Comparison of ENCODE assay signal across 14 cellular contexts in genomic region chr7:87414400-87415188, GRCh38.
A peak's percentile ranks its signal among the peaks of the same experiment; 100 is the strongest.
DNase-seq lines count a peak whose midpoint lies in the region; ATAC-seq, FAIRE-seq and TF ChIP-seq lines count a peak whose summit lies in the region.
"Had no signal": no experiment of that assay in that cellular context is flagged by ENCODE, and none has a peak within 500 bp of the region (broad histone marks: within the 10 kb centered on the region; RNA-seq: fewer than 3 reads in every experiment).

No MANE protein-coding gene starts in this region.

- H2BK15ac ChIP-seq in mesendoderm (replicated peaks; ENCODE audit: low read depth): no peak overlapping the region

- no peak overlapping the region for H3K18ac ChIP-seq in mesendoderm (ENCODE audit: low read length)

- H3K56ac ChIP-seq in mesendoderm (ENCODE audit: low read length): peak overlapping the region; percentile 17

- CTCF ChIA-PET in A549 (lab: Yijun Ruan, JAX): interaction anchor here (0.6 to 9.2 kb wide), 9 partner anchors 13 to 267 kb away, joined by 3 to 195 read pairs (median 3); partner anchors contain the start of gene DMTF1

- H3K9me3 ChIP-seq in A549: no peaks in the 10 kb centered on the region
- no peaks in the 10 kb centered on the region for H3K9me3 ChIP-seq in spleen

- POLR2A ChIA-PET in A549 (lab: Yijun Ruan, JAX): interaction anchor here (1.0 kb wide), 1 partner anchor 98 kb away, joined by 4 read pairs; no protein-coding TSS in a partner anchor

- H3K27me3 ChIP-seq in mesendoderm (ENCODE audit: insufficient read depth, low read length, poor library complexity): no peaks in the 10 kb centered on the region
- no peaks in the 10 kb centered on the region for H3K27me3 ChIP-seq in spleen (replicated peaks in 1 of 7)

- 17% methylated on average over 3 of the region's 3 CpGs for WGBS in A549 (ENCODE audit: missing lambda C conversion rate)
- no CpG with 5 or more reads among the region's 3 CpGs for WGBS in mesendoderm (ENCODE audit: extremely low coverage, insufficient coverage, low lambda C conversion rate)
- WGBS in spleen, 5 donors: 79 to 95% (median 87%) methylated on average over 3 of the region's 3 CpGs

- no peak overlapping the region for H2BK5ac ChIP-seq in mesendoderm (ENCODE audit: low read length)

- intact Hi-C loops in spleen (cut with DNase I; ENCODE audit: low total_unique reads): no loop called here

- no peak overlapping the region for H2AK5ac ChIP-seq in mesendoderm (ENCODE audit: low read length)

- H3K4me1 ChIP-seq in A549 (peaks cover 20% of the 10 kb centered on the region; the same call in 2 of the 3 replicates), mesendoderm (ENCODE audit: control insufficient read depth, low read depth, low read length) (peaks cover 2% of the 10 kb centered on the region), spleen (peaks cover 0 to 6% (median 0%) of the 10 kb centered on the region in 6 donors)

- no peak for TF ChIP-seq RAD21 in A549 (conservative IDR thresholded peaks at IDR 0.05 in 1 of 2, IDR thresholded peaks at IDR 0.05 in 1 of 2)

- H3K79me2 ChIP-seq in mesendoderm (ENCODE audit: control insufficient read depth, insufficient read depth, low read length): no peaks in the 10 kb centered on the region

- H3K79me1 ChIP-seq in mesendoderm (ENCODE audit: low read length): no peaks in the 10 kb centered on the region

- H2BK120ac ChIP-seq in mesendoderm (ENCODE audit: low read depth, low read length): no peak overlapping the region

- peak overlapping the region; percentile 52 for H3K4ac ChIP-seq in mesendoderm (ENCODE audit: low read depth, low read length)

- H4K5ac ChIP-seq in mesendoderm (ENCODE audit: low read length): no peak overlapping the region

- DNase-seq in A549 (ENCODE audit: low read depth in 1 of 2, low spot score in 1 of 2) (peak in 1 of 2 experiments; percentile 45), HK-2 (ENCODE audit: unreplicated experiment) (peak; percentile 37), epithelial cell of prostate (ENCODE audit: low read depth, low spot score) (no peak), mesendoderm (peak; percentile 15), spleen (no peak)
- no peak for DNase-seq in activated effector memory CD4-positive, alpha-beta T cell treated with anti-CD3 and anti-CD28 coated beads, Interleukin-2, amount 50 U/mL, for 16 hours
- DNase-seq: effector memory CD8-positive, alpha-beta T cell; Kasumi-1; NCI-H2029 treated with DMSO at 0.1 percent for 48 hours; stimulated activated CD4-positive, alpha-beta T cell treated with anti-CD3 and anti-CD28 coated beads, Interleukin-15, amount 100 ng/mL, for 24 hours had no signal

- TF ChIP-seq POLR2A in A549 (IDR thresholded peaks at IDR 0.05; ENCODE audit: low read length) (no peak), spleen (IDR thresholded peaks at IDR 0.05) (no peak)

- FAIRE-seq in A549 (lab: Jason Lieb, UNC): no peak
- FAIRE-seq: GM12892 had no signal

- TF ChIP-seq CTCF in A549 (IDR thresholded peaks at IDR 0.05) (no peak), spleen (IDR thresholded peaks at IDR 0.05 in 8 of 11, conservative IDR thresholded peaks at IDR 0.05 in 3 of 11) (no peak)

- H3K4me2 ChIP-seq in A549: peak overlapping the region; percentile 49
- no peak overlapping the region for H3K4me2 ChIP-seq in mesendoderm (ENCODE audit: low read length)

- no peak for TF ChIP-seq EP300 in A549 (IDR thresholded peaks at IDR 0.05)

- no peak overlapping the region for H4K8ac ChIP-seq in mesendoderm (ENCODE audit: low read depth, low read length)

- H3K36me3 ChIP-seq in mesendoderm (ENCODE audit: control insufficient read depth, insufficient read depth, low read length): no peaks in the 10 kb centered on the region
- no peaks in the 10 kb centered on the region for H3K36me3 ChIP-seq in spleen

- H3K27ac ChIP-seq in A549 (peak overlapping the region; percentile 45 to 51; a peak in 4 of 6 replicates), epithelial cell of prostate (peak overlapping the region; percentile 60), mesendoderm (ENCODE audit: low read depth, low read length) (no peak overlapping the region), spleen (no peak overlapping the region)

- no peak overlapping the region for H3K4me3 ChIP-seq in A549
- no peak overlapping the region for H3K4me3 ChIP-seq in mesendoderm (ENCODE audit: low read length)
- no peak overlapping the region for H3K4me3 ChIP-seq in spleen

- no peak overlapping the region for H3K9ac ChIP-seq in mesendoderm (ENCODE audit: low read length)

- no peak overlapping the region for H3K23ac ChIP-seq in mesendoderm (ENCODE audit: low read length)

- ATAC-seq in A549: peak; percentile 25 to 60; a peak in 3 of 6 replicates
- ATAC-seq in HG02571 (IDR thresholded peaks at IDR 0.05; ENCODE audit: unreplicated experiment): no peak
- no peak for ATAC-seq in GM21529 (IDR thresholded peaks at IDR 0.05; ENCODE audit: unreplicated experiment)
- ATAC-seq: activated CD4-positive, CD25-positive, alpha-beta regulatory T cell treated with anti-CD3 and anti-CD28 coated beads, Interleukin-2, amount 50 U/mL, for 24 hours; effector memory CD8-positive, alpha-beta T cell had no signal

TF ChIP-seq in A549, 52 proteins besides CTCF, POLR2A, EP300 and RAD21:
- TF ChIP-seq CBX8 (IDR thresholded peaks at IDR 0.05): no peak
- TF ChIP-seq MAZ (IDR thresholded peaks at IDR 0.05; ENCODE audit: borderline replicate concordance, low read depth, low read length): no peak
- TF ChIP-seq CHD2 (IDR thresholded peaks at IDR 0.05; ENCODE audit: low read length, partially characterized antibody): no peak
- TF ChIP-seq HEYL (CRISPR knock-in tag; IDR thresholded peaks at IDR 0.05): no peak
- TF ChIP-seq TFCP2L1 (CRISPR knock-in tag; IDR thresholded peaks at IDR 0.05): no peak

Comparison
In these comparisons a context has a peak if more than half of its experiments do, and no peak if none do; other contexts are left out.
1. ATAC-seq: peak in A549 (2 of 2); none in HG02571 (single experiment) and GM21529 (single experiment).
2. DNase-seq: peak in HK-2 (single experiment) and mesendoderm (single experiment); none in epithelial cell of prostate (single experiment), activated effector memory CD4-positive, alpha-beta T cell treated with anti-CD3 and anti-CD28 coated beads, Interleukin-2, amount 50 U/mL, for 16 hours (single experiment) and spleen (single experiment).
3. H3K27ac ChIP-seq: peak in A549 (2 of 2) and epithelial cell of prostate (single experiment); none in mesendoderm (single experiment) and spleen (0 of 8).